ENCODE assay signal across 34 cellular contexts in the genomic region with DNA sequence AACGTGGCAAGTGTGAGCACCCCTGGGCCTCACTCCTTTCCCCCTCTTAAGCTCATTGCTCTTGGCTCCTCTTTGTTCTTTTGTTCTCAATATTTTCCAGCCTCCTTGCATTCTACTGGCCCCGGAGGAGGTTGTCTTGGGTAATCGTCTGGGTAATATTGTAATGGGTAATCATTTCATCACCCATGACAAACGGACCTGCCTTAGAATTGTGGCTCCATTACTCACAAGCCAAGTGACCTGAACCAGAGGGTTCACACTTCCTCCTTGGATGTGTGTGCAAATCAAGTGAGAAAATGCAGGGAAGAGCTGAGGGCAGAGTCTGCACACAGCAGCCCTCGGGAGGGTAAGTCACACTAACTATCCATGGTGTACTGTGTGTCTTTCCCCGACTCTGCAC.
DNase-seq lines count a peak whose midpoint lies in the region; ATAC-seq, FAIRE-seq and TF ChIP-seq lines count a peak whose summit lies in the region.
"Had no signal": no experiment of that assay in that cellular context is flagged by ENCODE, and none has a peak within 500 bp of the region (broad histone marks: within the 10 kb centered on the region; RNA-seq: fewer than 3 reads in every experiment).

No MANE protein-coding gene starts in this region.

- H3K9me3 Mint-ChIP-seq in astrocyte (ENCODE audit: unreplicated experiment), result peaks cover 2% of the 10 kb centered on the region
- no peaks in the 10 kb centered on the region for H3K9me3 Mint-ChIP-seq in activated CD4-positive, alpha-beta T cell treated with anti-CD3 and anti-CD28 coated beads for 36 hours (ENCODE audit: low read depth)
- H3K9me3 Mint-ChIP-seq: activated CD4-positive, alpha-beta T cell treated with anti-CD3 and anti-CD28 coated beads, Interleukin-2, amount 10 ng/mL, durations not matched to agents 24 days and 14 days; activated T-cell treated with anti-CD3 and anti-CD28 coated beads, Interleukin-2, amount 50 U/mL, for 4 hours; dendritic cell treated with granulocyte-macrophage colony-stimulating factor and Interleukin-4, amounts not matched to agents 40 ng/mL and 50 ng/mL, for 4 days had no signal

- H3K27me3 Mint-ChIP-seq in astrocyte (ENCODE audit: low read depth, unreplicated experiment), result peaks cover 13% of the 10 kb centered on the region
- peaks cover 22% of the 10 kb centered on the region for H3K27me3 Mint-ChIP-seq in activated CD4-positive, alpha-beta T cell treated with anti-CD3 and anti-CD28 coated beads for 36 hours
- H3K27me3 Mint-ChIP-seq: activated CD4-positive, alpha-beta T cell treated with anti-CD3 and anti-CD28 coated beads, Interleukin-2, amount 10 ng/mL, durations not matched to agents 24 days and 14 days had no signal

- no peak for TF ChIP-seq CTCF in AG09309 (IDR thresholded peaks at IDR 0.05; ENCODE audit: control insufficient read depth, insufficient read depth, low read depth, low read length, missing control alignments)
- TF ChIP-seq CTCF in astrocyte (IDR thresholded peaks at IDR 0.05; ENCODE audit: insufficient read depth, low read depth, low read length), result no peak
- TF ChIP-seq CTCF in kidney epithelial cell (IDR thresholded peaks at IDR 0.05; ENCODE audit: insufficient read depth, low read length, poor library complexity, severe bottlenecking), result no peak

- DNase-seq in AG09309 (ENCODE audit: low read depth) (peak; percentile 4), MV-4-11 (lab: John Stamatoyannopoulos, UW) (peak; percentile 89), astrocyte (ENCODE audit: low read depth) (no peak), kidney epithelial cell (ENCODE audit: low read depth) (peak; percentile 23), EL (no peak)
- no peak for DNase-seq in stimulated activated CD4-positive, alpha-beta T cell treated with anti-CD3 and anti-CD28 coated beads, Interleukin-4, amount 100 ng/mL, for 1 hour
- DNase-seq in activated CD4-positive, alpha-beta T cell treated with anti-CD3 and anti-CD28 coated beads for 36 hours, result no peak
- DNase-seq: 8988T; activated CD4-positive, alpha-beta T cell treated with anti-CD3 and anti-CD28 coated beads, Interleukin-2, amount 10 ng/mL, durations not matched to agents 24 days and 14 days; activated gamma-delta T cell treated with Interleukin-2 at 50 U/mL for 16 hours; activated naive CD8-positive, alpha-beta T cell treated with anti-CD3 and anti-CD28 coated beads, Interleukin-2, amount 10 ng/mL, durations not matched to agents 7 days and 5 days; activated T-cell treated with anti-CD3 and anti-CD28 coated beads, Interleukin-2, amount 50 U/mL, for 4 hours; aorta; central memory CD4-positive, alpha-beta T cell; H9; hypothalamus; mesenchymal stem cell; NCI-H1417 treated with DMSO at 0.1 percent for 48 hours; NCI-H2029 treated with DMSO at 0.1 percent for 48 hours; NCI-H526 treated with DMSO at 0.1 percent for 48 hours; pancreas; retina; stimulated activated naive CD4-positive, alpha-beta T cell; T1000; upper lobe of right lung had no signal

- POLR2A ChIA-PET in activated CD4-positive, alpha-beta T cell treated with anti-CD3 and anti-CD28 coated beads for 36 hours (lab: Charles Lee), result no interaction called here

- H3K4me3 ChIP-seq in AG09309 (ENCODE audit: control insufficient read depth, low read depth, low read length), result no peak overlapping the region
- H3K4me3 ChIP-seq in astrocyte (ENCODE audit: insufficient read depth, low read depth, low read length), result no peak overlapping the region
- H3K4me3 ChIP-seq in kidney epithelial cell (ENCODE audit: low read depth, low read length), result no peak overlapping the region
- H3K4me3 ChIP-seq: K562, pancreas, skin epidermis, upper lobe of right lung had no signal

- peaks cover 19% of the 10 kb centered on the region for H3K4me1 Mint-ChIP-seq in astrocyte (ENCODE audit: low read depth, unreplicated experiment)
- H3K4me1 Mint-ChIP-seq in activated CD4-positive, alpha-beta T cell treated with anti-CD3 and anti-CD28 coated beads for 36 hours, result no peaks in the 10 kb centered on the region
- H3K4me1 Mint-ChIP-seq: activated CD4-positive, alpha-beta T cell treated with anti-CD3 and anti-CD28 coated beads, Interleukin-2, amount 10 ng/mL, durations not matched to agents 24 days and 14 days; activated naive CD8-positive, alpha-beta T cell treated with anti-CD3 and anti-CD28 coated beads, Interleukin-2, amount 10 ng/mL, durations not matched to agents 7 days and 5 days; CD14-positive monocyte had no signal

- no peak overlapping the region for H3K4me3 Mint-ChIP-seq in astrocyte (ENCODE audit: unreplicated experiment)
- no peak overlapping the region for H3K4me3 Mint-ChIP-seq in activated CD4-positive, alpha-beta T cell treated with anti-CD3 and anti-CD28 coated beads for 36 hours
- H3K4me3 Mint-ChIP-seq: activated CD4-positive, alpha-beta T cell treated with anti-CD3 and anti-CD28 coated beads, Interleukin-2, amount 10 ng/mL, durations not matched to agents 24 days and 14 days; activated naive CD8-positive, alpha-beta T cell treated with anti-CD3 and anti-CD28 coated beads, Interleukin-2, amount 10 ng/mL, durations not matched to agents 7 days and 5 days; activated T-cell treated with anti-CD3 and anti-CD28 coated beads, Interleukin-2, amount 50 U/mL, for 4 hours; CD14-positive monocyte; dendritic cell treated with granulocyte-macrophage colony-stimulating factor and Interleukin-4, amounts not matched to agents 40 ng/mL and 50 ng/mL, for 4 days; H9; neural crest cell had no signal

- peak overlapping the region; percentile 46 for H2AFZ ChIP-seq in astrocyte (ENCODE audit: low read depth, low read length)

- FAIRE-seq in astrocyte (lab: Jason Lieb, UNC), result no peak
- FAIRE-seq: GM19239, K562, pancreas, RCC 7860 had no signal

- intact Hi-C loops in activated CD4-positive, alpha-beta T cell treated with anti-CD3 and anti-CD28 coated beads for 36 hours (cut with DNase I, micrococcal nuclease), result no loop called here

- H3K4me2 ChIP-seq in astrocyte (ENCODE audit: low read length), result no peak overlapping the region

- no peak overlapping the region for H3K9ac ChIP-seq in astrocyte (ENCODE audit: low read length)

- no peaks in the 10 kb centered on the region for H3K79me2 ChIP-seq in astrocyte (ENCODE audit: insufficient read depth, low read length)

- CTCF ChIA-PET in activated CD4-positive, alpha-beta T cell treated with anti-CD3 and anti-CD28 coated beads for 36 hours (lab: Charles Lee), result interaction anchor here (0.6 kb wide), 1 partner anchor 199 kb away, joined by 3 read pairs; no protein-coding TSS in a partner anchor

- no peaks in the 10 kb centered on the region for H4K20me1 ChIP-seq in astrocyte (ENCODE audit: insufficient read depth, low read length)

- ATAC-seq in activated CD4-positive, alpha-beta T cell treated with anti-CD3 and anti-CD28 coated beads for 36 hours, result no peak
- no peak for ATAC-seq in GM21723 (IDR thresholded peaks at IDR 0.05; ENCODE audit: unreplicated experiment)
- ATAC-seq: activated T-cell treated with anti-CD3 and anti-CD28 coated beads, Interleukin-2, amount 50 U/mL, for 4 hours; K562; left lobe of liver; pancreas; upper lobe of right lung had no signal

- H3K36me3 Mint-ChIP-seq in astrocyte (ENCODE audit: low read depth, unreplicated experiment), result no peaks in the 10 kb centered on the region
- no peaks in the 10 kb centered on the region for H3K36me3 Mint-ChIP-seq in activated CD4-positive, alpha-beta T cell treated with anti-CD3 and anti-CD28 coated beads for 36 hours (ENCODE audit: low read depth)
- H3K36me3 Mint-ChIP-seq: activated naive CD8-positive, alpha-beta T cell treated with anti-CD3 and anti-CD28 coated beads, Interleukin-2, amount 10 ng/mL, durations not matched to agents 7 days and 5 days; CD14-positive monocyte had no signal

- H3K9me3 ChIP-seq in astrocyte (ENCODE audit: insufficient read depth, low read depth, low read length), result no peaks in the 10 kb centered on the region
- H3K9me3 ChIP-seq: pancreas, upper lobe of right lung had no signal

- no peak overlapping the region for H3K27ac Mint-ChIP-seq in astrocyte (ENCODE audit: unreplicated experiment)
- no peak overlapping the region for H3K27ac Mint-ChIP-seq in activated CD4-positive, alpha-beta T cell treated with anti-CD3 and anti-CD28 coated beads for 36 hours
- H3K27ac Mint-ChIP-seq: activated CD4-positive, alpha-beta T cell treated with anti-CD3 and anti-CD28 coated beads, Interleukin-2, amount 10 ng/mL, durations not matched to agents 24 days and 14 days; activated naive CD8-positive, alpha-beta T cell treated with anti-CD3 and anti-CD28 coated beads, Interleukin-2, amount 10 ng/mL, durations not matched to agents 7 days and 5 days; CD14-positive monocyte; dendritic cell treated with granulocyte-macrophage colony-stimulating factor and Interleukin-4, amounts not matched to agents 40 ng/mL and 50 ng/mL, for 4 days; H9 had no signal

- H3K4me1 ChIP-seq in astrocyte (ENCODE audit: insufficient read depth, low read length), result peaks cover 11% of the 10 kb centered on the region
- H3K4me1 ChIP-seq: pancreas, upper lobe of right lung had no signal

- H3K27ac ChIP-seq in astrocyte (ENCODE audit: low read depth, low read length), result no peak overlapping the region
- H3K27ac ChIP-seq: pancreas, skin epidermis, upper lobe of right lung had no signal

- H3K36me3 ChIP-seq in astrocyte (ENCODE audit: insufficient read depth, low read length) (no peaks in the 10 kb centered on the region), kidney epithelial cell (ENCODE audit: control insufficient read depth, insufficient read depth, low read length) (no peaks in the 10 kb centered on the region)
- H3K36me3 ChIP-seq: pancreas, upper lobe of right lung had no signal

- H3K27me3 ChIP-seq in astrocyte (ENCODE audit: insufficient read depth, low read length) (no peaks in the 10 kb centered on the region), kidney epithelial cell (ENCODE audit: control insufficient read depth, insufficient read depth, low read length) (no peaks in the 10 kb centered on the region)
- H3K27me3 ChIP-seq: upper lobe of right lung had no signal

Comparison
In these comparisons a context has a peak if more than half of its experiments do, and no peak if none do; other contexts are left out.
1. DNase-seq: peak in AG09309 (single experiment), MV-4-11 (single experiment) and kidney epithelial cell (single experiment); none in astrocyte (single experiment), stimulated activated CD4-positive, alpha-beta T cell treated with anti-CD3 and anti-CD28 coated beads, Interleukin-4, amount 100 ng/mL, for 1 hour (single experiment), activated CD4-positive, alpha-beta T cell treated with anti-CD3 and anti-CD28 coated beads for 36 hours (single experiment) and EL (single experiment).